18 cellular contexts compared by ENCODE assay signal in the genomic region with DNA sequence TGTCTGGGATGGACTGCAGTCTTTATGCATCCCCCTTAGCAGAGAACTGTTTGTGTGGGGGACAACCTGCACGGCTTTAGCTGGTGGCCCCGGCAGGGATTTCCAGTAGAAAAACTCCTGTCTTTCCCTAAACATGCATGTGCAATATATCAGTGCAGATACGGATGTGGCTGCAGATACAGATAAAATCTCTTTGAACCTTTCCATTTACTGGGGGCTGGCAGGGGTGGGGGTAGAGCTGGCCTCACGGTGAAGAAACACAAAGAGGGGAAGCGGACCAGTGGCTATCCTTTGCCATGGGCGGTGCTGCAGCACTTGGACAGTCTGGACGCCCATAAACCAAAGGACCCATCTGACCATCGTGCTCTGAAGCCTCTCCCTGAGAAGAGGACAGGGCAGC.
"Had no signal": no experiment of that assay in that cellular context is flagged by ENCODE, and none has a peak within 500 bp of the region (broad histone marks: within the 10 kb centered on the region; RNA-seq: fewer than 3 reads in every experiment).

No MANE protein-coding gene starts in this region.

- H3K4me3 Mint-ChIP-seq: activated naive CD4-positive, alpha-beta T cell treated with anti-CD3 and anti-CD28 coated beads for 36 hours; activated naive CD8-positive, alpha-beta T cell treated with anti-CD3 and anti-CD28 coated beads, Interleukin-2, amount 10 ng/mL, durations not matched to agents 7 days and 5 days; effector memory CD8-positive, alpha-beta T cell; naive thymus-derived CD8-positive, alpha-beta T cell; stimulated activated memory B cell treated with anti-CD40 and anti-IgM and Interleukin-4, amounts not matched to agents 10 μg/mL and 1 μg/mL and 100 μg/mL, for 72 hours; T-helper 17 cell; type B pancreatic cell had no signal

- ATAC-seq: effector memory CD8-positive, alpha-beta T cell; naive thymus-derived CD8-positive, alpha-beta T cell; T-helper 17 cell had no signal

- H3K4me3 ChIP-seq: lung, sigmoid colon, smooth muscle cell, stomach had no signal

- H3K27ac Mint-ChIP-seq: activated naive CD4-positive, alpha-beta T cell treated with anti-CD3 and anti-CD28 coated beads for 36 hours; effector memory CD8-positive, alpha-beta T cell; stimulated activated memory B cell treated with anti-CD40 and anti-IgM and Interleukin-4, amounts not matched to agents 10 μg/mL and 1 μg/mL and 100 μg/mL, for 72 hours; T-helper 17 cell had no signal

- H3K9me3 ChIP-seq: sigmoid colon, stomach had no signal

- H3K9me3 Mint-ChIP-seq: activated naive CD4-positive, alpha-beta T cell treated with anti-CD3 and anti-CD28 coated beads for 36 hours; activated naive CD8-positive, alpha-beta T cell treated with anti-CD3 and anti-CD28 coated beads, Interleukin-2, amount 10 ng/mL, durations not matched to agents 7 days and 5 days; stimulated activated memory B cell treated with anti-CD40 and anti-IgM and Interleukin-4, amounts not matched to agents 10 μg/mL and 1 μg/mL and 100 μg/mL, for 72 hours; type B pancreatic cell had no signal

- H3K36me3 ChIP-seq: sigmoid colon, stomach had no signal

- DNase-seq: activated CD4-positive, alpha-beta T cell treated with anti-CD3 and anti-CD28 coated beads for 4 hours; activated CD4-positive, CD25-positive, alpha-beta regulatory T cell; activated CD8-positive, alpha-beta memory T cell treated with anti-CD3 and anti-CD28 coated beads, Interleukin-2, amount 50 U/mL, for 48 hours; activated effector memory CD4-positive, alpha-beta T cell treated with Interleukin-2 at 50 U/mL for 16 hours; activated naive CD8-positive, alpha-beta T cell treated with anti-CD3 and anti-CD28 coated beads, Interleukin-2, amount 10 ng/mL, durations not matched to agents 7 days and 5 days; amniotic stem cell; effector memory CD8-positive, alpha-beta T cell; foreskin melanocyte; kidney; naive thymus-derived CD8-positive, alpha-beta T cell; sigmoid colon; stomach; T-helper 17 cell had no signal

- H3K36me3 Mint-ChIP-seq: activated naive CD8-positive, alpha-beta T cell treated with anti-CD3 and anti-CD28 coated beads, Interleukin-2, amount 10 ng/mL, durations not matched to agents 7 days and 5 days had no signal

- H3K4me2 ChIP-seq: smooth muscle cell had no signal

- H3K27me3 ChIP-seq: sigmoid colon, stomach had no signal

- H3K27me3 Mint-ChIP-seq: type B pancreatic cell had no signal
